In genomic region chr7:10474048-10474447, GRCh38 we compare ENCODE assay signal across 30 cellular contexts.
DNase-seq lines count a peak whose midpoint lies in the region; ATAC-seq, FAIRE-seq and TF ChIP-seq lines count a peak whose summit lies in the region.
"Had no signal": no experiment of that assay in that cellular context is flagged by ENCODE, and none has a peak within 500 bp of the region (broad histone marks: within the 10 kb centered on the region; RNA-seq: fewer than 3 reads in every experiment).

No MANE protein-coding gene starts in this region.

- FAIRE-seq in HTR-8/SVneo (lab: Jason Lieb, UNC): no peak
- FAIRE-seq: GM12878 had no signal

- no peak overlapping the region for H3K27ac Mint-ChIP-seq in activated naive CD4-positive, alpha-beta T cell treated with anti-CD3 and anti-CD28 coated beads for 36 hours
- H3K27ac Mint-ChIP-seq: activated CD8-positive, alpha-beta T cell treated with anti-CD3 and anti-CD28 coated beads for 36 hours; activated naive CD4-positive, alpha-beta T cell treated with anti-CD3 and anti-CD28 coated beads, Interleukin-2, amount 50 U/mL, for 24 hours; effector memory CD8-positive, alpha-beta T cell; H9; natural killer cell treated with Interleukin-12 subunit alpha and Interleukin-12 subunit beta and Interleukin-15 and Interleukin-18, amount 100 ng/mL, for 72 hours; stimulated activated memory B cell treated with anti-CD40 and anti-IgM and Interleukin-4, amounts not matched to agents 10 μg/mL and 1 μg/mL and 100 μg/mL, for 72 hours; T-helper 2 cell treated with Interferon-gamma antibody and Interleukin-4, amounts not matched to agents 5 μg/mL and 100 μg/mL, for 36 hours; type B pancreatic cell had no signal

- H3K27ac ChIP-seq in body of pancreas (no peak overlapping the region), trophoblast cell (ENCODE audit: low read depth, low read length) (no peak overlapping the region)
- H3K27ac ChIP-seq: BLaER1 treated with 17β-estradiol and CSF1 and Interleukin-3, amounts not matched to agents 10 nM and 100 nM; gastrocnemius medialis had no signal

- no peak overlapping the region for H3K4me2 ChIP-seq in trophoblast cell (ENCODE audit: low read length)
- H3K4me2 ChIP-seq: BLaER1 treated with 17β-estradiol and CSF1 and Interleukin-3, amounts not matched to agents 10 nM and 100 nM had no signal

- H4K91ac ChIP-seq in trophoblast cell (ENCODE audit: low read depth, low read length): no peak overlapping the region

- 19 to 32% methylated on average over 3 of the region's 3 CpGs for WGBS in body of pancreas, 2 donors
- no CpG with 5 or more reads among the region's 3 CpGs for WGBS in trophoblast cell (ENCODE audit: extremely low coverage, insufficient coverage, insufficient read length)

- H3K9me3 ChIP-seq in body of pancreas (no peaks in the 10 kb centered on the region), trophoblast cell (ENCODE audit: insufficient read depth, low read depth, low read length) (peaks cover 2% of the 10 kb centered on the region)
- H3K9me3 ChIP-seq: BLaER1 treated with 17β-estradiol and CSF1 and Interleukin-3, amounts not matched to agents 10 nM and 100 nM; gastrocnemius medialis had no signal

- no peak overlapping the region for H2AK5ac ChIP-seq in trophoblast cell (ENCODE audit: low read length)

- H3K4me3 ChIP-seq in body of pancreas (no peak overlapping the region), trophoblast cell (ENCODE audit: low read depth, low read length) (no peak overlapping the region)
- H3K4me3 ChIP-seq: BLaER1 treated with 17β-estradiol and CSF1 and Interleukin-3, amounts not matched to agents 10 nM and 100 nM; gastrocnemius medialis; GM12878; lung; mucosa of descending colon had no signal

- peak; percentile 9 for DNase-seq in HTR-8/SVneo (ENCODE audit: insufficient read length, low spot score)
- DNase-seq in body of pancreas: no peak
- peak; percentile 35 for DNase-seq in foreskin melanocyte
- peak; percentile 30 to 92 for DNase-seq in trophoblast cell
- no peak for DNase-seq in NCI-H146 (lab: John Stamatoyannopoulos, UW)
- no peak for DNase-seq in activated naive CD4-positive, alpha-beta T cell treated with anti-CD3 and anti-CD28 coated beads for 36 hours
- DNase-seq: activated CD8-positive, alpha-beta memory T cell treated with anti-CD3 and anti-CD28 coated beads, Interleukin-2, amount 50 U/mL, for 48 hours; activated CD8-positive, alpha-beta T cell treated with anti-CD3 and anti-CD28 coated beads for 36 hours; amygdala; central memory CD4-positive, alpha-beta T cell; effector memory CD8-positive, alpha-beta T cell; gastrocnemius medialis; H9; mucosa of descending colon; NCI-H1092 treated with DMSO at 0.1 percent for 48 hours; NCI-H187 treated with DMSO at 0.1 percent for 48 hours; NCI-H524 treated with DMSO at 0.1 percent for 48 hours; NK-92 treated with Interleukin-12 subunit alpha and Interleukin-12 subunit beta, amount 100 ng/mL, for 24 hours; SIG-M5; substantia nigra had no signal

- no peak overlapping the region for H3K18ac ChIP-seq in trophoblast cell (ENCODE audit: low read length)

- CTCF ChIA-PET in activated naive CD4-positive, alpha-beta T cell treated with anti-CD3 and anti-CD28 coated beads for 36 hours (lab: Charles Lee): no interaction called here

- peaks cover 10% of the 10 kb centered on the region for H3K4me1 ChIP-seq in body of pancreas
- H3K4me1 ChIP-seq in trophoblast cell (ENCODE audit: control insufficient read depth in 1 of 2, insufficient read depth in 2 of 2, low read length in 2 of 2): no peaks in the 10 kb centered on the region
- H3K4me1 ChIP-seq: BLaER1 treated with 17β-estradiol and CSF1 and Interleukin-3, amounts not matched to agents 10 nM and 100 nM; gastrocnemius medialis had no signal

- H3K9ac ChIP-seq in trophoblast cell (ENCODE audit: low read length): no peak overlapping the region
- H3K9ac ChIP-seq: BLaER1 treated with 17β-estradiol and CSF1 and Interleukin-3, amounts not matched to agents 10 nM and 100 nM had no signal

- H4K12ac ChIP-seq in trophoblast cell (ENCODE audit: low read depth, low read length): no peak overlapping the region

- no peak overlapping the region for H2AFZ ChIP-seq in trophoblast cell (ENCODE audit: insufficient read depth, low read length, poor library complexity)

- H3K79me2 ChIP-seq in trophoblast cell (ENCODE audit: control insufficient read depth, insufficient read depth, low read length, poor library complexity): no peaks in the 10 kb centered on the region

- H3K23ac ChIP-seq in trophoblast cell (ENCODE audit: low read length): no peak overlapping the region

- ATAC-seq in body of pancreas (peak; percentile 64), HG02884 (IDR thresholded peaks at IDR 0.05; ENCODE audit: unreplicated experiment) (no peak), GM18505 (IDR thresholded peaks at IDR 0.05; ENCODE audit: unreplicated experiment) (no peak)
- ATAC-seq: activated CD8-positive, alpha-beta T cell treated with anti-CD3 and anti-CD28 coated beads for 36 hours; effector memory CD8-positive, alpha-beta T cell; gastrocnemius medialis; GM12878; mucosa of descending colon; natural killer cell treated with Interleukin-12 subunit alpha and Interleukin-12 subunit beta and Interleukin-15 and Interleukin-18, amount 100 ng/mL, for 72 hours; stimulated activated memory B cell treated with anti-CD40 and anti-IgM and Interleukin-4, amounts not matched to agents 10 μg/mL and 1 μg/mL and 100 μg/mL, for 72 hours had no signal

- no peak overlapping the region for H4K8ac ChIP-seq in trophoblast cell (ENCODE audit: low read depth, low read length)

- H3K36me3 ChIP-seq in body of pancreas (replicated peaks in 1 of 2; ENCODE audit: insufficient read depth in 1 of 2, low read depth in 2 of 2) (no peaks in the 10 kb centered on the region), trophoblast cell (ENCODE audit: control insufficient read depth in 1 of 2, insufficient read depth in 2 of 2, low read length in 2 of 2) (no peaks in the 10 kb centered on the region)
- H3K36me3 ChIP-seq: BLaER1 treated with 17β-estradiol and CSF1 and Interleukin-3, amounts not matched to agents 10 nM and 100 nM; gastrocnemius medialis had no signal

- H3K36me3 Mint-ChIP-seq in activated naive CD4-positive, alpha-beta T cell treated with anti-CD3 and anti-CD28 coated beads for 36 hours (ENCODE audit: low read depth): no peaks in the 10 kb centered on the region
- H3K36me3 Mint-ChIP-seq: activated naive CD4-positive, alpha-beta T cell treated with anti-CD3 and anti-CD28 coated beads, Interleukin-2, amount 50 U/mL, for 24 hours; natural killer cell treated with Interleukin-12 subunit alpha and Interleukin-12 subunit beta and Interleukin-15 and Interleukin-18, amount 100 ng/mL, for 72 hours; stimulated activated memory B cell treated with anti-CD40 and anti-IgM and Interleukin-4, amounts not matched to agents 10 μg/mL and 1 μg/mL and 100 μg/mL, for 72 hours; type B pancreatic cell had no signal

- H3K9me3 Mint-ChIP-seq in activated naive CD4-positive, alpha-beta T cell treated with anti-CD3 and anti-CD28 coated beads for 36 hours: no peaks in the 10 kb centered on the region
- H3K9me3 Mint-ChIP-seq: activated CD8-positive, alpha-beta T cell treated with anti-CD3 and anti-CD28 coated beads for 36 hours; activated naive CD4-positive, alpha-beta T cell treated with anti-CD3 and anti-CD28 coated beads, Interleukin-2, amount 50 U/mL, for 24 hours; effector memory CD8-positive, alpha-beta T cell; H9; natural killer cell treated with Interleukin-12 subunit alpha and Interleukin-12 subunit beta and Interleukin-15 and Interleukin-18, amount 100 ng/mL, for 72 hours; type B pancreatic cell had no signal

- H3K4me1 Mint-ChIP-seq in activated naive CD4-positive, alpha-beta T cell treated with anti-CD3 and anti-CD28 coated beads for 36 hours (ENCODE audit: low read depth): no peaks in the 10 kb centered on the region
- H3K4me1 Mint-ChIP-seq: activated naive CD4-positive, alpha-beta T cell treated with anti-CD3 and anti-CD28 coated beads, Interleukin-2, amount 50 U/mL, for 24 hours; H9; stimulated activated memory B cell treated with anti-CD40 and anti-IgM and Interleukin-4, amounts not matched to agents 10 μg/mL and 1 μg/mL and 100 μg/mL, for 72 hours had no signal

- TF ChIP-seq POLR2A in body of pancreas (IDR thresholded peaks at IDR 0.05): no peak
- TF ChIP-seq POLR2A in GM18505 (IDR thresholded peaks at IDR 0.05; ENCODE audit: borderline replicate concordance, extremely low read depth, insufficient read depth, insufficient read length): no peak

- no peak overlapping the region for H3K4me3 Mint-ChIP-seq in activated naive CD4-positive, alpha-beta T cell treated with anti-CD3 and anti-CD28 coated beads for 36 hours
- H3K4me3 Mint-ChIP-seq: activated CD8-positive, alpha-beta T cell treated with anti-CD3 and anti-CD28 coated beads for 36 hours; activated naive CD4-positive, alpha-beta T cell treated with anti-CD3 and anti-CD28 coated beads, Interleukin-2, amount 50 U/mL, for 24 hours; effector memory CD8-positive, alpha-beta T cell; H9; natural killer cell treated with Interleukin-12 subunit alpha and Interleukin-12 subunit beta and Interleukin-15 and Interleukin-18, amount 100 ng/mL, for 72 hours; stimulated activated memory B cell treated with anti-CD40 and anti-IgM and Interleukin-4, amounts not matched to agents 10 μg/mL and 1 μg/mL and 100 μg/mL, for 72 hours; T-helper 2 cell treated with Interferon-gamma antibody and Interleukin-4, amounts not matched to agents 5 μg/mL and 100 μg/mL, for 36 hours; type B pancreatic cell had no signal

- H2BK12ac ChIP-seq in trophoblast cell (ENCODE audit: low read length): no peak overlapping the region

- H3K79me1 ChIP-seq in trophoblast cell (ENCODE audit: low read length): no peaks in the 10 kb centered on the region

- H2BK5ac ChIP-seq in trophoblast cell (ENCODE audit: low read depth, low read length, poor library complexity): no peak overlapping the region

- H3K27me3 Mint-ChIP-seq in activated naive CD4-positive, alpha-beta T cell treated with anti-CD3 and anti-CD28 coated beads for 36 hours (ENCODE audit: low read depth): no peaks in the 10 kb centered on the region
- H3K27me3 Mint-ChIP-seq: activated CD8-positive, alpha-beta T cell treated with anti-CD3 and anti-CD28 coated beads for 36 hours; activated naive CD4-positive, alpha-beta T cell treated with anti-CD3 and anti-CD28 coated beads, Interleukin-2, amount 50 U/mL, for 24 hours; effector memory CD8-positive, alpha-beta T cell; natural killer cell treated with Interleukin-12 subunit alpha and Interleukin-12 subunit beta and Interleukin-15 and Interleukin-18, amount 100 ng/mL, for 72 hours; stimulated activated memory B cell treated with anti-CD40 and anti-IgM and Interleukin-4, amounts not matched to agents 10 μg/mL and 1 μg/mL and 100 μg/mL, for 72 hours; type B pancreatic cell had no signal

- intact Hi-C loops in body of pancreas (cut with DNase I): no loop called here
- intact Hi-C loops in activated naive CD4-positive, alpha-beta T cell treated with anti-CD3 and anti-CD28 coated beads for 36 hours (cut with micrococcal nuclease): loop anchor here (10.0 kb wide), 1 partner anchor 411 kb away; no protein-coding TSS in a partner anchor

- H3K27me3 ChIP-seq in body of pancreas: no peaks in the 10 kb centered on the region
- H3K27me3 ChIP-seq in trophoblast cell (ENCODE audit: insufficient read depth, low read length): no peaks in the 10 kb centered on the region
- H3K27me3 ChIP-seq: BLaER1 treated with 17β-estradiol and CSF1 and Interleukin-3, amounts not matched to agents 10 nM and 100 nM; gastrocnemius medialis had no signal

- H3K14ac ChIP-seq in trophoblast cell (ENCODE audit: low read length): no peak overlapping the region

- no peak overlapping the region for H2BK120ac ChIP-seq in trophoblast cell (ENCODE audit: insufficient read depth, low read length, poor library complexity)

- no peak overlapping the region for H3K4ac ChIP-seq in trophoblast cell (ENCODE audit: low read depth, low read length)

- TF ChIP-seq CTCF in body of pancreas (IDR thresholded peaks at IDR 0.05): no peak

Comparison
In these comparisons a context has a peak if more than half of its experiments do, and no peak if none do; other contexts are left out.
1. DNase-seq: peak in HTR-8/SVneo (single experiment), foreskin melanocyte (single experiment) and trophoblast cell (2 of 2); none in body of pancreas (0 of 4), NCI-H146 (single experiment) and activated naive CD4-positive, alpha-beta T cell treated with anti-CD3 and anti-CD28 coated beads for 36 hours (single experiment).